Comparison of ENCODE assay signal across 8 cellular contexts in the genomic region with DNA sequence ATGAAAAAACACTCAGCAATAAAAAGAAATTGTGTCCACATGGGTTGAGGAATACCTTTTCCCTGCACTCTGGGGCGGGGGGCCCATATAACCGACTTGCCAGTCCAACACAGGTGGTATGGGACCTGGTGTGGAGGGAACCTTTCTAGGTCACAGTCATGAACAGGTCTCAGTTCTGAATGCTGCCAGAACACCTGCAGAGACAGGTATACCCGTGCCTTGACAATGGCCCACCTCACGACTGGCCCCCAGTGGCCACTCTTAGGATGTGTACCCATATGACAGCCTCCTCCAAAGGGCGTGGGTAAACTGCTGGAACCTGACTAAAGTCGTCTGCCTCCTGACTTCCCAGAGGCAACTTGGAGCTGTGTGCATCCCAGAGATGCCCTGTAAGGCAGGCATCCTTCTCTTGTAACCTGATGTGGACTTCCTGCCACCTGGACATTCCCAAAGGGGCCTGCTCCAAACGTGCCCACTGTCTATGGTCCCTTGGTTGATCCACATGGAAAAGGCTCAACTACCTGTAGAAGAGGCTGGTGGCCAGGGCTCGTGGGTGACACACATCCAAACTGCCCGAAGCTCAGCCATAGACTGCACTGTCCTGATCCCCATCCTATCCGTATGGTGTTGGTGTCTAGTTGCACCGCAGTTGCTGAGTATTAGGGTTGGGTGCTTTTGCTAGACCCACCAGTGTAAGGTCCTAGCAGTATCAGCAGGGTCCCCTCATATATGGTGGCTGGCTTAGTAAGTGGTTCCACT.
A peak's percentile ranks its signal among the peaks of the same experiment; 100 is the strongest.
DNase-seq lines count a peak whose midpoint lies in the region; ATAC-seq and TF ChIP-seq lines count a peak whose summit lies in the region.

No MANE protein-coding gene starts in this region.

- no peaks in the 10 kb centered on the region for H3F3A ChIP-seq in SU-DHL-6 (ENCODE audit: insufficient read depth)

- peak; percentile 30 for DNase-seq in stimulated activated CD4-positive, alpha-beta T cell treated with anti-CD3 and anti-CD28 coated beads, Interleukin-15, amount 100 ng/mL, for 24 hours
- no peak for DNase-seq in stimulated activated CD4-positive, alpha-beta T cell treated with anti-CD3 and anti-CD28 coated beads, Interleukin-2, amount 100 ng/mL, for 48 hours
- DNase-seq in ACHN = no peak
- DNase-seq in hepatic stellate cell (ENCODE audit: low spot score) = no peak

- peak; percentile 51 for TF ChIP-seq CTCF in SU-DHL-6 (IDR thresholded peaks at IDR 0.05; ENCODE audit: insufficient read depth, low read length, poor library complexity, severe bottlenecking)
- peak; percentile 20 for TF ChIP-seq CTCF in liver (IDR thresholded peaks at IDR 0.05; ENCODE audit: low read depth, low read length, missing input control)

- WGBS in liver = 36% methylated on average over 11 of the region's 11 CpGs

- in situ Hi-C loops in ACHN (cut with HindIII; ENCODE audit: low pct_ligation_motif_present, low pct_unique_long_range_greater_than_20kb, low sequenced_read_pairs) = no loop called here

- H3K4me2 ChIP-seq in SU-DHL-6 (ENCODE audit: low read depth, low read length, poor library complexity, severe bottlenecking) = no peak overlapping the region

- no peak for ATAC-seq in HG03378 (IDR thresholded peaks at IDR 0.05; ENCODE audit: unreplicated experiment)
- no peak for ATAC-seq in HG03469 (IDR thresholded peaks at IDR 0.05; ENCODE audit: unreplicated experiment)

- H3K4me1 ChIP-seq in liver (ENCODE audit: control insufficient read depth in 4 of 4, insufficient read depth in 4 of 4, low read length in 3 of 4) = no peaks in the 10 kb centered on the region

- H2AFZ ChIP-seq in SU-DHL-6 (ENCODE audit: low read depth, low read length, severe bottlenecking) = no peak overlapping the region

- H3K9ac ChIP-seq in SU-DHL-6 (ENCODE audit: low read length) (no peak overlapping the region), liver (ENCODE audit: low read depth in 1 of 2, low read length in 2 of 2) (no peak overlapping the region)

- no peaks in the 10 kb centered on the region for H4K20me1 ChIP-seq in SU-DHL-6 (ENCODE audit: low read depth, low read length)

- H3K4me3 ChIP-seq in SU-DHL-6 (ENCODE audit: insufficient read depth, low read length, poor library complexity, severe bottlenecking) (no peak overlapping the region), liver (ENCODE audit: low read depth in 1 of 3, low read length in 3 of 3) (no peak overlapping the region)

- H3K27ac ChIP-seq in SU-DHL-6 (ENCODE audit: low read depth, low read length) (no peak overlapping the region), liver (ENCODE audit: low read depth in 1 of 2, low read length in 2 of 2) (no peak overlapping the region)

- no peaks in the 10 kb centered on the region for H3K36me3 ChIP-seq in SU-DHL-6 (ENCODE audit: low read length)
- H3K36me3 ChIP-seq in liver (ENCODE audit: control insufficient read depth in 4 of 4, insufficient read depth in 3 of 4, low read depth in 1 of 4, low read length in 3 of 4) = no peaks in the 10 kb centered on the region

- H3K79me2 ChIP-seq in SU-DHL-6 (ENCODE audit: insufficient read depth, low read length) = no peaks in the 10 kb centered on the region

- no peaks in the 10 kb centered on the region for H3K9me2 ChIP-seq in SU-DHL-6 (replicated peaks; ENCODE audit: insufficient read depth, low read length)

- H3K27me3 ChIP-seq in SU-DHL-6 (ENCODE audit: low read length) (no peaks in the 10 kb centered on the region), liver (ENCODE audit: control insufficient read depth in 4 of 4, insufficient read depth in 4 of 4, low read length in 3 of 4) (peaks cover 0 to 3% (median under 1%) of the 10 kb centered on the region in 4 donors)

- H3K9me3 ChIP-seq in SU-DHL-6 (ENCODE audit: insufficient read depth, low read length) (no peaks in the 10 kb centered on the region), liver (ENCODE audit: control insufficient read depth in 4 of 4, low read length in 3 of 4) (no peaks in the 10 kb centered on the region)

- TF ChIP-seq RAD21 in liver (IDR thresholded peaks at IDR 0.05) = peak in 1 of 2 donors; percentile 43

TF ChIP-seq in liver, 16 proteins besides CTCF, POLR2A, EP300 and RAD21:
- no peak for TF ChIP-seq REST (IDR thresholded peaks at IDR 0.05)
- TF ChIP-seq HNF4G (IDR thresholded peaks at IDR 0.05) = no peak
- no peak for TF ChIP-seq YY1 (IDR thresholded peaks at IDR 0.05)
- TF ChIP-seq, protein P1, sequence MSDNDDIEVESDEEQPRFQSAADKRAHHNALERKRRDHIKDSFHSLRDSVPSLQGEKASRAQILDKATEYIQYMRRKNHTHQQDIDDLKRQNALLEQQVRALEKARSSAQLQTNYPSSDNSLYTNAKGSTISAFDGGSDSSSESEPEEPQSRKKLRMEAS (IDR thresholded peaks at IDR 0.05) = no peak
- TF ChIP-seq EGR1 (IDR thresholded peaks at IDR 0.05; ENCODE audit: low read depth in 2 of 2) = no peak
- no peak for TF ChIP-seq ZBTB33 (IDR thresholded peaks at IDR 0.05)
- TF ChIP-seq FOXA1 (IDR thresholded peaks at IDR 0.05) = no peak
- no peak for TF ChIP-seq GABPA (IDR thresholded peaks at IDR 0.05 in 1 of 2, conservative IDR thresholded peaks at IDR 0.05 in 1 of 2)
- TF ChIP-seq HNF4A (conservative IDR thresholded peaks at IDR 0.05) = no peak
- TF ChIP-seq, protein P2, sequence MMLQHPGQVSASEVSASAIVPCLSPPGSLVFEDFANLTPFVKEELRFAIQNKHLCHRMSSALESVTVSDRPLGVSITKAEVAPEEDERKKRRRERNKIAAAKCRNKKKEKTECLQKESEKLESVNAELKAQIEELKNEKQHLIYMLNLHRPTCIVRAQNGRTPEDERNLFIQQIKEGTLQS (IDR thresholded peaks at IDR 0.05) = no peak
- no peak for TF ChIP-seq JUND (IDR thresholded peaks at IDR 0.05)
- no peak for TF ChIP-seq RXRA (IDR thresholded peaks at IDR 0.05)
- TF ChIP-seq SP1 (IDR thresholded peaks at IDR 0.05) = no peak
- no peak for TF ChIP-seq FOXA2 (IDR thresholded peaks at IDR 0.05)
- no peak for TF ChIP-seq TAF1 (conservative IDR thresholded peaks at IDR 0.05)
